ENCODE assay signal across 18 cellular contexts in the genomic region with DNA sequence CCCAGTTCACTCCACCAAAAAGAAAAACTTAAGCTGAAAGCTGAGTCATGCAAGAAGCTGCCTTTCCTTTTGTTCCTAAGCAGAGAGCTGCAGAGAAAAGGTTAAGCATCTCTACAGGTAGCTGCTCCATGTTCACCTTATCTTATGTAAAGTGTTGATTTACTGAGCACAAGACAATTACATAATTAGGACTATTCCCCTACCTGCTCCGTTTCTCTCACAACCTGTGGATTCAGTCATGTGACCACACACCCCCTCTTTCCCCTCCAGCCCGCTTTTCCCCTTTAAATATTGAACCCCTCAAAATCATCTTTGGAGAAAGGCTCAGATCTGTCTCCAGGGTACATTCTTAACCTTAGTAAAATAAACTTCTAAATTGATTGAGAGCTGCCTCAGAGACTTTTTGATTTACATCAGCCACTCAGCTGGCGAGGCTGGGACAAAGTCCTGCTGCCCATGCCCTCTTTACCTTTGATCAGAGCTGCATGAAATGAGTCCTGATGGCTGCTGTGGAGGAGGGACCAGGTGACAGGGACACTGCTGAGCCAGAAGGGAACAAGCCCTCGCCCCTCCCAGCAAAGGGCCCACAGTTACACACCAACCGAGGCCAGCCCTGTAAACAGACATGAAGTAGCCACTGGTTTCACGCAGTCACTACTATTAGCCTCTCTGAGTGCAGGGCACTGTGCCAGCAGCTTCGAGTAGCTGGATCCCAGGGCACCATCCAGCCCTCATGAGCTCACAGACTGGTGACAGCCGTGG. TPM values are rescaled to one million over a fixed set of nuclear protein-coding genes. Genes with fewer than 3 reads are reported as not detected.
DNase-seq lines count a peak whose midpoint lies in the region; ATAC-seq, FAIRE-seq and TF ChIP-seq lines count a peak whose summit lies in the region.
"Had no signal": no experiment of that assay in that cellular context is flagged by ENCODE, and none has a peak within 500 bp of the region (broad histone marks: within the 10 kb centered on the region; RNA-seq: fewer than 3 reads in every experiment).

No MANE protein-coding gene starts in this region.

- intact Hi-C loops in K562 (cut with micrococcal nuclease), result no loop called here

- CTCF ChIA-PET in K562 (lab: Yijun Ruan, JAX; ENCODE audit: low intra/inter-chr PET ratio), result no interaction called here

- WGBS in K562 (ENCODE audit: insufficient coverage, low coverage, missing lambda C conversion rate), result 0% methylated on average over 8 of the region's 8 CpGs

- no TSS peak for BruUV-seq in K562 (replicated peaks; lab: Mats Ljungman, UMichigan)

- no peak for FAIRE-seq in K562 (lab: Jason Lieb, UNC)

- H3K4me2 ChIP-seq in K562 (ENCODE audit: insufficient read depth, low read length), result no peak overlapping the region
- H3K4me2 ChIP-seq: BLaER1 had no signal

- DNase-seq in DMS79 (lab: John Stamatoyannopoulos, UW) (peak; percentile 64), NCI-H1417 (lab: John Stamatoyannopoulos, UW) (peak; percentile 58 to 90 (median 63)), K562 (ENCODE audit: extremely low read depth in 1 of 4, low spot score in 3 of 4) (no peak), mucosa of gallbladder (ENCODE audit: low spot score) (peak; percentile 63), EL (no peak), DMS153 (lab: John Stamatoyannopoulos, UW) (no peak)
- no peak for DNase-seq in NK-92 treated with Interleukin-12 subunit alpha and Interleukin-12 subunit beta, amount 100 ng/mL, for 24 hours (lab: John Stamatoyannopoulos, UW)
- no peak for DNase-seq in activated CD4-positive, alpha-beta T cell treated with anti-CD3 and anti-CD28 coated beads, Interleukin-2, amount 50 U/mL, for 1 hour
- DNase-seq: activated CD8-positive, alpha-beta T cell treated with anti-CD3 and anti-CD28 coated beads, Interleukin-2, amount 10 ng/mL, durations not matched to agents 7 days and 5 days; activated gamma-delta T cell treated with Interleukin-2 at 50 U/mL for 16 hours; erythroblast; GF-D8; KBM-7; psoas muscle; stimulated activated CD4-positive, alpha-beta T cell treated with anti-CD3 and anti-CD28 coated beads, Interleukin-4, amount 100 ng/mL, for 4 hours; stimulated activated naive CD8-positive, alpha-beta T cell treated with anti-CD3 and anti-CD28 coated beads, Interleukin-15, amount 100 ng/mL, for 72 hours had no signal

- H3K9ac ChIP-seq in K562 (ENCODE audit: insufficient read depth in 1 of 2, low read depth in 2 of 2, low read length in 2 of 2), result no peak overlapping the region
- H3K9ac ChIP-seq: BLaER1 had no signal

- no peaks in the 10 kb centered on the region for H3K4me1 ChIP-seq in K562 (replicated peaks in 1 of 2; ENCODE audit: control insufficient read depth in 2 of 2, insufficient read depth in 2 of 2, low read length in 2 of 2)
- H3K4me1 ChIP-seq: psoas muscle had no signal

- H2AFZ ChIP-seq in K562 (ENCODE audit: low read depth, low read length), result no peak overlapping the region

- no peak for TF ChIP-seq CTCF in K562 (IDR thresholded peaks at IDR 0.05 in 2 of 3, conservative IDR thresholded peaks at IDR 0.05 in 1 of 3; ENCODE audit: insufficient read depth in 2 of 3, low read depth in 1 of 3, low read length in 3 of 3)

- no peak for TF ChIP-seq RAD21 in K562 (CRISPR knock-in tag; conservative IDR thresholded peaks at IDR 0.05 in 1 of 2, IDR thresholded peaks at IDR 0.05 in 1 of 2)

- H4K20me1 ChIP-seq in K562 (replicated peaks; ENCODE audit: control insufficient read depth, insufficient read depth, low read length), result no peaks in the 10 kb centered on the region
- H4K20me1 ChIP-seq: BLaER1 had no signal

- ATAC-seq in K562, result no peak
- ATAC-seq: activated CD8-positive, alpha-beta T cell treated with anti-CD3 and anti-CD28 coated beads, Interleukin-2, amount 10 ng/mL, durations not matched to agents 7 days and 5 days; psoas muscle; stimulated activated naive CD8-positive, alpha-beta T cell treated with anti-CD3 and anti-CD28 coated beads, Interleukin-15, amount 100 ng/mL, for 72 hours had no signal

- no peak for TF ChIP-seq EP300 in K562 (IDR thresholded peaks at IDR 0.05; ENCODE audit: low read length)

- TF ChIP-seq POLR2A in K562 (conservative IDR thresholded peaks at IDR 0.05), result no peak

- peaks cover 0 to 33% of the 10 kb centered on the region in 2 experiments; a peak in 2 of 5 replicates for H3K27me3 ChIP-seq in K562 (ENCODE audit: control insufficient read depth in 2 of 2, insufficient read depth in 2 of 2, low read length in 2 of 2)
- H3K27me3 ChIP-seq: BLaER1 had no signal

- no peaks in the 10 kb centered on the region for H3K9me1 ChIP-seq in K562 (ENCODE audit: control insufficient read depth, insufficient read depth, low read length)

- no peaks in the 10 kb centered on the region for H3K36me3 ChIP-seq in K562 (ENCODE audit: control insufficient read depth, insufficient read depth, low read length)
- H3K36me3 ChIP-seq: BLaER1 had no signal

- in situ Hi-C loops in K562 (cut with MboI), result no loop called here

- H3K79me2 ChIP-seq in K562 (ENCODE audit: control insufficient read depth, insufficient read depth, low read length), result no peaks in the 10 kb centered on the region

- no peak overlapping the region for H3K4me3 ChIP-seq in K562
- H3K4me3 ChIP-seq: BLaER1, psoas muscle had no signal

- POLR2A ChIA-PET in K562 (lab: Yijun Ruan, JAX), result no interaction called here

- no peak overlapping the region for H3K27ac ChIP-seq in K562 (ENCODE audit: extremely low read depth, low read depth, low read length)
- H3K27ac ChIP-seq: BLaER1, psoas muscle had no signal

- H3K9me3 ChIP-seq in K562 (replicated peaks; ENCODE audit: control insufficient read depth, insufficient read depth, low read depth, low read length), result no peaks in the 10 kb centered on the region
- H3K9me3 ChIP-seq: BLaER1, psoas muscle had no signal

TF ChIP-seq in K562, 482 proteins besides CTCF, POLR2A, EP300 and RAD21:
- TF ChIP-seq, protein P1, sequence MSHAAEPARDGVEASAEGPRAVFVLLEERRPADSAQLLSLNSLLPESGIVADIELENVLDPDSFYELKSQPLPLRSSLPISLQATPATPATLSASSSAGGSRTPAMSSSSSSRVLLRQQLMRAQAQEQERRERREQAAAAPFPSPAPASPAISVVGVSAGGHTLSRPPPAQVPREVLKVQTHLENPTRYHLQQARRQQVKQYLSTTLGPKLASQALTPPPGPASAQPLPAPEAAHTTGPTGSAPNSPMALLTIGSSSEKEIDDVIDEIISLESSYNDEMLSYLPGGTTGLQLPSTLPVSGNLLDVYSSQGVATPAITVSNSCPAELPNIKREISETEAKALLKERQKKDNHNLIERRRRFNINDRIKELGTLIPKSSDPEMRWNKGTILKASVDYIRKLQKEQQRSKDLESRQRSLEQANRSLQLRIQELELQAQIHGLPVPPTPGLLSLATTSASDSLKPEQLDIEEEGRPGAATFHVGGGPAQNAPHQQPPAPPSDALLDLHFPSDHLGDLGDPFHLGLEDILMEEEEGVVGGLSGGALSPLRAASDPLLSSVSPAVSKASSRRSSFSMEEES (CRISPR knock-in tag; IDR thresholded peaks at IDR 0.05), result peak; percentile 29
- TF ChIP-seq DPF2 (IDR thresholded peaks at IDR 0.05) (no peak), KAT7 (CRISPR knock-in tag; IDR thresholded peaks at IDR 0.05; ENCODE audit: borderline replicate concordance) (no peak)

RNA-seq across cellular contexts. Expression of a gene that starts 53.9 kb away (rescaled TPM):
- total RNA-seq in K562 (2011; cell fraction: chromatin; rRNA removed; ENCODE audit: low replicate concordance), result not detected in 2 replicates
- not detected in 2 replicates for total RNA-seq in K562 (2011; cell fraction: nucleolus; rRNA removed)
- total RNA-seq in K562 (2011; cell fraction: nucleoplasm; rRNA removed), result not detected in 2 replicates
- total RNA-seq in K562 (2014; rRNA removed) (not detected in 2 replicates), K562 (2014; rRNA removed; fragmentation: Illumina TruSeq; extraction: Trizol) (not detected in 2 replicates), K562 (2015; rRNA removed; fragmentation: Illumina TruSeq; extraction: Trizol) (not detected in 2 replicates), K562 (2021) (not detected in 2 replicates), mucosa of gallbladder (0.06 TPM)
- polyA plus RNA-seq in K562 (2011; rRNA removed) (not detected in 2 replicates), K562 (2014; fragmentation: Illumina TruSeq; extraction: Trizol) (not detected in 2 replicates), K562 (2014; fragmentation: Nextera tagmentation; extraction: Ambion mirVana) (not detected), K562 (2014; rRNA removed) (not detected in 2 replicates)
- not detected in 2 replicates for polyA plus RNA-seq in K562 (2011; cell fraction: cytosol; rRNA removed)
- not detected in 2 replicates for polyA plus RNA-seq in K562 (2011; cell fraction: nucleus; rRNA removed)
- polyA plus RNA-seq in K562 (2012), result not detected in 2 replicates
- polyA minus RNA-seq in K562 (2011; rRNA and poly(A)+ RNA removed), result not detected in 2 replicates
- not detected in 2 replicates for polyA minus RNA-seq in K562 (2011; cell fraction: cytosol; rRNA and poly(A)+ RNA removed)
- not detected in 2 replicates for polyA minus RNA-seq in K562 (2011; cell fraction: nucleus; rRNA and poly(A)+ RNA removed)
- total RNA-seq: NCI-H460, psoas muscle had no signal
- polyA plus RNA-seq: psoas muscle had no signal

Comparison
In these comparisons a context has a peak if more than half of its experiments do, and no peak if none do; other contexts are left out.
1. DNase-seq: peak in DMS79 (single experiment), NCI-H1417 (3 of 3) and mucosa of gallbladder (single experiment); none in K562 (0 of 4), NK-92 treated with Interleukin-12 subunit alpha and Interleukin-12 subunit beta, amount 100 ng/mL, for 24 hours (single experiment), EL (single experiment), DMS153 (single experiment) and activated CD4-positive, alpha-beta T cell treated with anti-CD3 and anti-CD28 coated beads, Interleukin-2, amount 50 U/mL, for 1 hour (single experiment).